2 cellular contexts compared by ENCODE assay signal in the genomic region with DNA sequence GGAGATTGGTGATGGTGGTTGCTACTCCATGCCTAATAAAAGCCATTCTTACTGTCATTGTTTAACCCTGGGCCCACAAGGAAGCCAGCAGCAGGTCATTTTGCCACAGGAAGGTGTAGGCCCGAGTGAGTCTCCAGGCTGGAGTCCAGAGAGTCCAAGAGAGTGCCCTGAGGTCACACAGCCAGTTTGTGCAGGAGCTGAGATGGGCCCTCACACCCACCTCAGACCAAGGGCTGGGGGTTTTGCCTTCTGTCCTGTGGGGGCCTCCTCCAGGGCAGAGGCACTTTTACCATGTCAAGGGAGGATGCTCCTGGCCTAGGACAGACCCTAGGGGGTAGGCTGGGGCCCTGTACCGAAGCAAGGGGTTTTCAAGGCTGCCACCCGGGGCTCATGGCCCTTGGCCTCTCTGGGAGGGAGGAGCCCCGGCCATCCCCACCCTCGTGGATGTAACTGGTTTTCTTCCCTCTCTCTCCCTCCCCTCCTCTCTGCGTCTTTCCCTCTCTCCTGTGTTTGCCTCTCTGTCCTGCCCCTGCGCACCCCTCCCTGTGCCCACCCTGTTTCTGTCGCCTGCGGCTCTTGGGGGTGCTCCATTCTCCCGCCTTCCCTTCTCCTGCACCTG.
A peak's percentile ranks its signal among the peaks of the same experiment; 100 is the strongest.
TF ChIP-seq lines count a peak whose summit lies in the region.

No MANE protein-coding gene starts in this region.

TF ChIP-seq in HepG2, 621 proteins besides CTCF, POLR2A, EP300 and RAD21:
- TF ChIP-seq ZNF782 (CRISPR knock-in tag; IDR thresholded peaks at IDR 0.05; ENCODE audit: borderline replicate concordance) (no peak), AGO2 (optimal IDR thresholded peaks at IDR 0.05; ENCODE audit: low read depth, low read length) (peak; percentile 12), ZNF780A (CRISPR knock-in tag; IDR thresholded peaks at IDR 0.05) (no peak), ZNF282 (IDR thresholded peaks at IDR 0.05; ENCODE audit: partially characterized antibody) (no peak), FOXC1 (CRISPR knock-in tag; IDR thresholded peaks at IDR 0.05; ENCODE audit: borderline replicate concordance) (no peak), HOMEZ (CRISPR knock-in tag; IDR thresholded peaks at IDR 0.05; ENCODE audit: low read depth) (no peak), ZSCAN12 (CRISPR knock-in tag; IDR thresholded peaks at IDR 0.05) (no peak), ZNF263 (CRISPR knock-in tag; IDR thresholded peaks at IDR 0.05) (no peak), NFKB2 (CRISPR knock-in tag; IDR thresholded peaks at IDR 0.05; ENCODE audit: borderline replicate concordance) (no peak), ZNF768 (CRISPR knock-in tag; IDR thresholded peaks at IDR 0.05) (peak; percentile 85)

TF ChIP-seq in endothelial cell of umbilical vein, 7 proteins besides CTCF, POLR2A, EP300 and RAD21:
- TF ChIP-seq MYC (IDR thresholded peaks at IDR 0.05; ENCODE audit: low read depth, low read length) (no peak), FOS (IDR thresholded peaks at IDR 0.05; ENCODE audit: borderline replicate concordance, insufficient read depth, low read length) (no peak), EZH2 (IDR thresholded peaks at IDR 0.05; ENCODE audit: borderline replicate concordance, low read depth, low read length, severe bottlenecking) (no peak), POLR2AphosphoS5 (IDR thresholded peaks at IDR 0.05; ENCODE audit: insufficient read depth, low read depth, low read length) (no peak), JUN (IDR thresholded peaks at IDR 0.05; ENCODE audit: borderline replicate concordance, insufficient read depth, insufficient read length, low read depth) (no peak), GATA2 (IDR thresholded peaks at IDR 0.05; ENCODE audit: insufficient read depth, insufficient read length, low read depth, low read length) (no peak)
- TF ChIP-seq, protein P1, sequence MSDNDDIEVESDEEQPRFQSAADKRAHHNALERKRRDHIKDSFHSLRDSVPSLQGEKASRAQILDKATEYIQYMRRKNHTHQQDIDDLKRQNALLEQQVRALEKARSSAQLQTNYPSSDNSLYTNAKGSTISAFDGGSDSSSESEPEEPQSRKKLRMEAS (IDR thresholded peaks at IDR 0.05; ENCODE audit: insufficient read depth, insufficient read length): no peak
